1 cellular context compared by ENCODE assay signal in the genomic region with DNA sequence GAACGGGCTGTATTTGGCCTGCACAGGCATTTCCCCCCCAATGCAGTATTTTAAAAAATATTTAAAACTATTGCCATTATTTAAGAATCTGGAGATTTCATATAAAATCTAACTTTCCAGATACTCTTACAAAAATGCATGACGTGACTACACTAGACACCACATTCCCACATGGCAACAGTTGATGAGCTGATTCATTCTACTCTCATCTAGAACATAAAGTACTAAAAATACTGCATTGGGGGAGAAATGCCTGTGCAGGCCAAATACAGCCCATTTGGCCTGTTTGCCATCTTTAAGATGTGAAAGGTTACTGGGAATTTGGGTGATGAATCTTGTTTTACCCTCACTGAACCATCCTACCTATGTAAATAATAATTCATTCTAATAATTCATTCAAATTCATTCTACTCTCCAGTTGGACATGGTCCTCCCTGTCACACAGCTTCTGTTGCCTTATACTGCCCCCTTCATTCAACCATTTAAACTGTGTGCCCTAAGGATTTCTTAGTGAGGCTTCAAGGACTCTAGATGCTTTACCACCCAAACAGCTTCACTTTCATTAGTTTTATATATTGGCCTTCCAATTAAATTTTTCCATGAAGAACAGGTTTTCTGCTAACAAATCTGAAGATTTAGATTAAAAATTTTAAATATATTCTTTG.
TF ChIP-seq lines count a peak whose summit lies in the region.

No MANE protein-coding gene starts in this region.

TF ChIP-seq in GM23338, 12 proteins besides CTCF, POLR2A, EP300 and RAD21 (continued from another document):
- TF ChIP-seq STAT1 (IDR thresholded peaks at IDR 0.05; ENCODE audit: unreplicated experiment) (no peak), NANOG (IDR thresholded peaks at IDR 0.05; ENCODE audit: borderline replicate concordance) (no peak), ZNF114 (CRISPR knock-in tag; IDR thresholded peaks at IDR 0.05) (no peak), ZNF331 (CRISPR knock-in tag; IDR thresholded peaks at IDR 0.05; ENCODE audit: low read depth) (no peak)
